In the genomic region with DNA sequence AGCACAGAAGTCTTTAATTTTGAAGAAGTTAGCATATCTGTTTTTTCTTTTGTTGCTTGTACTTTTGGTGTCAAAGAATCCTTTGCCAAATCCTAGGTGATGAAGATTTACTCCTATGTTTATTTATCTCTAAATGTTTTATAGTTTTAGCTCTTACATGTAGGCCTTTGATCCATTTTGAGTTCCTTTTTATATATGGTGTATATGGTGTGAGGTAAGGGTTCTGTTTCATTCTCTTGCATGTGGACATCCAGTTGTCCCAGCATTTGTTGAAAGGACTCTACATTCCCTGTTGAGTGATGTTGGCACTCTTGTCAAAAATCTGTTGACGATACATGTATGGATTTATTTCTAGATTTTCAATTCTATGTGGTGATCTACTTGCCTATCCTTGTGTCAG, we compare ENCODE assay signal across 16 cellular contexts.
"Had no signal": no experiment of that assay in that cellular context is flagged by ENCODE, and none has a peak within 500 bp of the region (broad histone marks: within the 10 kb centered on the region; RNA-seq: fewer than 3 reads in every experiment).

No MANE protein-coding gene starts in this region.

- H3K9me3 ChIP-seq: left lung, pancreas, sigmoid colon, tibial artery, vagina had no signal

- H3K27ac Mint-ChIP-seq: brain had no signal

- H3K27ac ChIP-seq: coronary artery, left lung, pancreas, sigmoid colon, spleen, tibial artery, vagina had no signal

- H3K27me3 ChIP-seq: left lung, pancreas, sigmoid colon, spleen, tibial artery, vagina had no signal

- H3K27me3 Mint-ChIP-seq: brain had no signal

- ATAC-seq: activated CD4-positive, CD25-positive, alpha-beta regulatory T cell treated with anti-CD3 and anti-CD28 coated beads, Interleukin-2, amount 50 U/mL, for 24 hours; left lung; pancreas had no signal

- H3K4me1 Mint-ChIP-seq: brain had no signal

- H3K4me3 Mint-ChIP-seq: brain had no signal

- H3K4me1 ChIP-seq: left lung, pancreas, tibial artery, vagina had no signal

- DNase-seq: central memory CD4-positive, alpha-beta T cell; effector CD4-positive, alpha-beta T cell; foreskin fibroblast; hippocampal formation; kidney; left lung; mammary epithelial cell; pancreas; sigmoid colon; spleen; stimulated activated CD4-positive, alpha-beta T cell treated with anti-CD3 and anti-CD28 coated beads, Interleukin-1b, Interleukin-23, amount 100 ng/mL, for 48 hours had no signal

- H3K4me3 ChIP-seq: coronary artery, left lung, pancreas, sigmoid colon, spleen, tibial artery, vagina had no signal
